Comparison of ENCODE assay signal across 1 cellular context in genomic region chr13:98374750-98375149, GRCh38.
TF ChIP-seq lines count a peak whose summit lies in the region.

No MANE protein-coding gene starts in this region.

TF ChIP-seq in GM12878, 131 proteins besides CTCF, POLR2A, EP300 and RAD21 (continued from another document):
- no peak for TF ChIP-seq ZNF687 (IDR thresholded peaks at IDR 0.05)
TF ChIP-seq in GM12878: peak in this region for 1.
